Comparison of ENCODE assay signal across 27 cellular contexts in genomic region chr7:109890622-109891021, GRCh38.
DNase-seq lines count a peak whose midpoint lies in the region; ATAC-seq, FAIRE-seq and TF ChIP-seq lines count a peak whose summit lies in the region.
"Had no signal": no experiment of that assay in that cellular context is flagged by ENCODE, and none has a peak within 500 bp of the region (broad histone marks: within the 10 kb centered on the region; RNA-seq: fewer than 3 reads in every experiment).

No MANE protein-coding gene starts in this region.

- POLR2A ChIA-PET in SK-N-SH (lab: Yijun Ruan, JAX): no interaction called here

- no peak overlapping the region for H3K4me2 ChIP-seq in SK-N-SH
- H3K4me2 ChIP-seq in astrocyte (ENCODE audit: low read length): no peak overlapping the region
- no peak overlapping the region for H3K4me2 ChIP-seq in smooth muscle cell
- H3K4me2 ChIP-seq: A549; BLaER1 treated with 17β-estradiol and CSF1 and Interleukin-3, amounts not matched to agents 10 nM and 100 nM; GM23338 had no signal

- peaks cover 3% of the 10 kb centered on the region for H3K4me1 Mint-ChIP-seq in astrocyte (ENCODE audit: low read depth, unreplicated experiment)
- peaks cover 17% of the 10 kb centered on the region for H3K4me1 Mint-ChIP-seq in nephron
- H3K4me1 Mint-ChIP-seq: CD14-positive monocyte; CD8-positive, alpha-beta memory T cell; GM23338 had no signal

- TF ChIP-seq CTCF in SK-N-SH (IDR thresholded peaks at IDR 0.05) (no peak), astrocyte (IDR thresholded peaks at IDR 0.05; ENCODE audit: insufficient read depth, low read depth, low read length) (no peak), choroid plexus epithelial cell (conservative IDR thresholded peaks at IDR 0.05; ENCODE audit: low read depth, low read length) (no peak), nephron (IDR thresholded peaks at IDR 0.05; ENCODE audit: unreplicated experiment in 3 of 3) (no peak), smooth muscle cell (IDR thresholded peaks at IDR 0.05; ENCODE audit: borderline replicate concordance, insufficient read depth, poor library complexity, severe bottlenecking) (no peak)

- no peak for TF ChIP-seq EP300 in SK-N-SH (IDR thresholded peaks at IDR 0.05; ENCODE audit: borderline replicate concordance in 1 of 2, low read depth in 1 of 2, low read length in 1 of 2)

- H3K4me3 ChIP-seq in SK-N-SH (ENCODE audit: low read depth in 2 of 2, low read length in 1 of 2) (no peak overlapping the region), astrocyte (ENCODE audit: insufficient read depth, low read depth, low read length) (no peak overlapping the region), choroid plexus epithelial cell (ENCODE audit: low read depth, low read length) (no peak overlapping the region), smooth muscle cell (no peak overlapping the region)
- H3K4me3 ChIP-seq: A549; BLaER1 treated with 17β-estradiol and CSF1 and Interleukin-3, amounts not matched to agents 10 nM and 100 nM; GM12878; GM23338 had no signal

- no peak for TF ChIP-seq RAD21 in SK-N-SH (IDR thresholded peaks at IDR 0.05; ENCODE audit: low read length)

- H2AFZ ChIP-seq in SK-N-SH (ENCODE audit: low read depth) (no peak overlapping the region), astrocyte (ENCODE audit: low read depth, low read length) (no peak overlapping the region), smooth muscle cell (ENCODE audit: low read depth) (no peak overlapping the region)
- H2AFZ ChIP-seq: GM23338 had no signal

- ATAC-seq in SK-N-SH treated with all-trans-retinoic acid at 6 μM for 48 hours (no peak), HG03097 (IDR thresholded peaks at IDR 0.05; ENCODE audit: low FRiP score, unreplicated experiment) (no peak)
- ATAC-seq: A549, GM12878, GM23338, HCT116 had no signal

- H3K4me1 ChIP-seq in SK-N-SH (ENCODE audit: control insufficient read depth in 1 of 2, insufficient read depth in 2 of 2, low read depth in 1 of 2, low read length in 1 of 2) (no peaks in the 10 kb centered on the region; a peak in 2 of 4 replicates), astrocyte (ENCODE audit: insufficient read depth, low read length) (no peaks in the 10 kb centered on the region), smooth muscle cell (ENCODE audit: low read depth) (no peaks in the 10 kb centered on the region)

- no peaks in the 10 kb centered on the region for H3K36me3 ChIP-seq in SK-N-SH (replicated peaks in 1 of 2; ENCODE audit: control insufficient read depth in 1 of 2, insufficient read depth in 2 of 2, low read length in 1 of 2)
- H3K36me3 ChIP-seq in astrocyte (ENCODE audit: insufficient read depth, low read length): no peaks in the 10 kb centered on the region
- no peaks in the 10 kb centered on the region for H3K36me3 ChIP-seq in smooth muscle cell (ENCODE audit: low read depth)
- H3K36me3 ChIP-seq: BE2C; BLaER1 treated with 17β-estradiol and CSF1 and Interleukin-3, amounts not matched to agents 10 nM and 100 nM had no signal

- H3K9me3 Mint-ChIP-seq in astrocyte (ENCODE audit: unreplicated experiment): no peaks in the 10 kb centered on the region
- peaks cover 4% of the 10 kb centered on the region for H3K9me3 Mint-ChIP-seq in nephron
- H3K9me3 Mint-ChIP-seq: CD4-positive, alpha-beta T cell; H9 had no signal

- H3K27me3 Mint-ChIP-seq in astrocyte (ENCODE audit: low read depth, unreplicated experiment) (no peaks in the 10 kb centered on the region), nephron (ENCODE audit: low read depth) (no peaks in the 10 kb centered on the region)
- H3K27me3 Mint-ChIP-seq: CD4-positive, alpha-beta T cell; CD8-positive, alpha-beta memory T cell had no signal

- 36% methylated on average over 1 of the region's 1 CpG for WGBS in SK-N-SH (ENCODE audit: low lambda C conversion rate)
- WGBS in smooth muscle cell (ENCODE audit: low lambda C conversion rate): 60% methylated on average over 1 of the region's 1 CpG

- no peaks in the 10 kb centered on the region for H3K79me2 ChIP-seq in SK-N-SH (ENCODE audit: insufficient read depth)
- no peaks in the 10 kb centered on the region for H3K79me2 ChIP-seq in astrocyte (ENCODE audit: insufficient read depth, low read length)
- H3K79me2 ChIP-seq in smooth muscle cell (ENCODE audit: low read depth): no peaks in the 10 kb centered on the region

- H3K27me3 ChIP-seq in SK-N-SH (ENCODE audit: insufficient read depth) (no peaks in the 10 kb centered on the region), astrocyte (ENCODE audit: insufficient read depth, low read length) (no peaks in the 10 kb centered on the region), smooth muscle cell (ENCODE audit: low read depth) (no peaks in the 10 kb centered on the region)
- H3K27me3 ChIP-seq: BE2C; BLaER1 treated with 17β-estradiol and CSF1 and Interleukin-3, amounts not matched to agents 10 nM and 100 nM had no signal

- H3K36me3 Mint-ChIP-seq in astrocyte (ENCODE audit: low read depth, unreplicated experiment) (no peaks in the 10 kb centered on the region), nephron (ENCODE audit: low read depth) (no peaks in the 10 kb centered on the region)
- H3K36me3 Mint-ChIP-seq: CD14-positive monocyte; CD8-positive, alpha-beta memory T cell had no signal

- H3K9me2 ChIP-seq in SK-N-SH: 0 out of 2 replicates have a peak, but pooled peaks cover 5% of the 10 kb centered on the region

- H3K27ac Mint-ChIP-seq in astrocyte (ENCODE audit: unreplicated experiment) (no peak overlapping the region), nephron (peak overlapping the region in 2 of 3 experiments; percentile 26 to 64)
- H3K27ac Mint-ChIP-seq: CD14-positive monocyte; CD4-positive, alpha-beta T cell; CD8-positive, alpha-beta memory T cell; GM23338; H9 had no signal

- FAIRE-seq in astrocyte (lab: Jason Lieb, UNC): no peak
- FAIRE-seq: A549, D721Med, GM12878, GM19239 had no signal

- DNase-seq in SK-N-SH (no peak), astrocyte (ENCODE audit: low read depth) (peak; percentile 6), choroid plexus epithelial cell (ENCODE audit: low read depth) (peak; percentile 23), smooth muscle cell (lab: John Stamatoyannopoulos, UW; ENCODE audit: unreplicated experiment) (no peak)
- DNase-seq in stimulated activated CD4-positive, alpha-beta T cell treated with anti-CD3 and anti-CD28 coated beads, Interleukin-2, amount 100 ng/mL, for 48 hours: no peak
- DNase-seq: ACHN; AML-193; BE2C; CD4-positive, alpha-beta T cell; CD8-positive, alpha-beta memory T cell; DMS 273 treated with DMSO at 0.1 percent for 48 hours; DMS79; EL; GDM1; H9 had no signal

- H3K9me3 ChIP-seq in SK-N-SH (peaks cover 9% of the 10 kb centered on the region; the same call in 1 of the 2 replicates), astrocyte (ENCODE audit: insufficient read depth, low read depth, low read length) (no peaks in the 10 kb centered on the region), smooth muscle cell (replicated peaks; ENCODE audit: low read depth) (no peaks in the 10 kb centered on the region)
- H3K9me3 ChIP-seq: A549 had no signal

- H3K27ac ChIP-seq in SK-N-SH (ENCODE audit: low read depth in 2 of 2, low read length in 1 of 2) (no peak overlapping the region), astrocyte (ENCODE audit: low read depth, low read length) (no peak overlapping the region), smooth muscle cell (ENCODE audit: low read depth) (no peak overlapping the region)
- H3K27ac ChIP-seq: 22Rv1; A549; BLaER1 treated with 17β-estradiol and CSF1 and Interleukin-3, amounts not matched to agents 10 nM and 100 nM had no signal

- H3F3A ChIP-seq in SK-N-SH (replicated peaks; ENCODE audit: insufficient read depth) (no peaks in the 10 kb centered on the region), smooth muscle cell (ENCODE audit: low read depth) (no peaks in the 10 kb centered on the region)

- no peaks in the 10 kb centered on the region for H4K20me1 ChIP-seq in SK-N-SH (ENCODE audit: insufficient read depth)
- no peaks in the 10 kb centered on the region for H4K20me1 ChIP-seq in astrocyte (ENCODE audit: insufficient read depth, low read length)
- no peaks in the 10 kb centered on the region for H4K20me1 ChIP-seq in smooth muscle cell (ENCODE audit: low read depth)
- H4K20me1 ChIP-seq: BLaER1 treated with 17β-estradiol and CSF1 and Interleukin-3, amounts not matched to agents 10 nM and 100 nM had no signal

- H3K4me3 Mint-ChIP-seq in astrocyte (ENCODE audit: unreplicated experiment) (no peak overlapping the region), nephron (no peak overlapping the region)
- H3K4me3 Mint-ChIP-seq: CD14-positive monocyte; CD4-positive, alpha-beta T cell; CD8-positive, alpha-beta memory T cell; GM23338; H9 had no signal

- no peak overlapping the region for H3K9ac ChIP-seq in SK-N-SH
- H3K9ac ChIP-seq in astrocyte (ENCODE audit: low read length): no peak overlapping the region
- H3K9ac ChIP-seq in smooth muscle cell (ENCODE audit: low read depth): no peak overlapping the region
- H3K9ac ChIP-seq: BLaER1 treated with 17β-estradiol and CSF1 and Interleukin-3, amounts not matched to agents 10 nM and 100 nM had no signal

- CTCF ChIA-PET in SK-N-SH (lab: Yijun Ruan, JAX): interaction anchor here (0.9 kb wide), 1 partner anchor 16 kb away, joined by 3 read pairs; no protein-coding TSS in a partner anchor

TF ChIP-seq in SK-N-SH treated with all-trans-retinoic acid at 6 μM for 48 hours, 23 proteins besides CTCF, POLR2A, EP300 and RAD21 (continues in another document):
- TF ChIP-seq TCF4 (CRISPR knock-in tag; IDR thresholded peaks at IDR 0.05; ENCODE audit: borderline replicate concordance) (peak; percentile 15; the same call in 1 of the 2 replicates), ZFP30 (CRISPR knock-in tag; IDR thresholded peaks at IDR 0.05) (no peak), ISL1 (CRISPR knock-in tag; IDR thresholded peaks at IDR 0.05) (peak; percentile 66)

Comparison
In these comparisons a context has a peak if more than half of its experiments do, and no peak if none do; other contexts are left out.
1. DNase-seq: peak in astrocyte (single experiment) and choroid plexus epithelial cell (single experiment); none in SK-N-SH (single experiment), stimulated activated CD4-positive, alpha-beta T cell treated with anti-CD3 and anti-CD28 coated beads, Interleukin-2, amount 100 ng/mL, for 48 hours (0 of 2) and smooth muscle cell (single experiment).